1 cellular context compared by ENCODE assay signal in the genomic region with DNA sequence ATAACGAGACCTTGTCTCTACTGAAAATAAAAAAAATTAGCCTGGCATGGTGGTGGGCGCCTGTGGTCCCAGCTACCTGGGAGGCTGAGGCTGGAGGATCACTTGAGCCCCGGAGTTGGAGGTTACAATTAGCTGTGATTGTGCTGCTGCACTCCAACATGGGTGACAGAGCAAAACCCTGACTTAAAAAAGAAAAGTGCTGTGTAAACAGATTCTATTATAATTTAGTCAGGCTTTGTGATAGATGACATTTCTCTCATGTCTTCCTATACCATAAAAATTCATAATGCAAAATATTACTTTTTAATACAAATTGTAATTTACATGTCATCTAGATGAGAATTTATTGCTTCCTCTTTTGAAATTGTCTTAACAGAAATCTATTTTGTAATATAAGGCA.
A peak's percentile ranks its signal among the peaks of the same experiment; 100 is the strongest.
TF ChIP-seq lines count a peak whose summit lies in the region.

No MANE protein-coding gene starts in this region.

TF ChIP-seq in HepG2, 621 proteins besides CTCF, POLR2A, EP300 and RAD21 (continued from another document):
- TF ChIP-seq, protein P1, sequence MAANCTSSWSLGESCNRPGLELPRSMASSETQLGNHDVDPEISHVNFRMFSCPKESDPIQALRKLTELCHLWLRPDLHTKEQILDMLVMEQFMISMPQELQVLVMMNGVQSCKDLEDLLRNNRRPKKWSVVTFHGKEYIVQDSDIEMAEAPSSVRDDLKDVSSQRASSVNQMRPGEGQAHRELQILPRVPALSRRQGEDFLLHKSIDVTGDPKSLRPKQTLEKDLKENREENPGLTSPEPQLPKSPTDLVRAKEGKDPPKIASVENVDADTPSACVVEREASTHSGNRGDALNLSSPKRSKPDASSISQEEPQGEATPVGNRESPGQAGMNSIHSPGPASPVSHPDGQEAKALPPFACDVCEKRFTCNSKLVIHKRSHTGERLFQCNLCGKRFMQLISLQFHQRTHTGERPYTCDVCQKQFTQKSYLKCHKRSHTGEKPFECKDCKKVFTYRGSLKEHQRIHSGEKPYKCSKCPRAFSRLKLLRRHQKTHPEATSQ (CRISPR knock-in tag; IDR thresholded peaks at IDR 0.05; ENCODE audit: borderline replicate concordance), result no peak
- TF ChIP-seq MAFK (conservative IDR thresholded peaks at IDR 0.05 in 1 of 2, IDR thresholded peaks at IDR 0.05 in 1 of 2; ENCODE audit: low read length in 2 of 2) (peak; percentile 21 to 59; a peak in 2 of 4 replicates), ZNF138 (CRISPR knock-in tag; IDR thresholded peaks at IDR 0.05; ENCODE audit: low read depth) (no peak)
